Comparison of ENCODE assay signal across 19 cellular contexts in genomic region chr15:59680346-59680745, GRCh38. TPM values are rescaled to one million over a fixed set of nuclear protein-coding genes. Genes with fewer than 3 reads are reported as not detected.
DNase-seq lines count a peak whose midpoint lies in the region; ATAC-seq and TF ChIP-seq lines count a peak whose summit lies in the region.
"Had no signal": no experiment of that assay in that cellular context is flagged by ENCODE, and none has a peak within 500 bp of the region (broad histone marks: within the 10 kb centered on the region; RNA-seq: fewer than 3 reads in every experiment).

No MANE protein-coding gene starts in this region.

- H3K36me3 Mint-ChIP-seq in activated naive CD4-positive, alpha-beta T cell treated with anti-CD3 and anti-CD28 coated beads, Interleukin-2, amount 10 ng/mL, durations not matched to agents 7 days and 5 days: peaks cover 53% of the 10 kb centered on the region
- H3K36me3 Mint-ChIP-seq in activated naive CD4-positive, alpha-beta T cell treated with anti-CD3 and anti-CD28 coated beads for 36 hours (ENCODE audit: low read depth): peaks cover 38% of the 10 kb centered on the region
- H3K36me3 Mint-ChIP-seq in T-helper 17 cell (ENCODE audit: low read depth): peaks cover 2% of the 10 kb centered on the region
- peaks cover 78% of the 10 kb centered on the region for H3K36me3 Mint-ChIP-seq in endodermal cell (ENCODE audit: low read depth)

- no peak overlapping the region for H3K9ac ChIP-seq in endodermal cell (ENCODE audit: extremely low read depth, low read length, poor library complexity, severe bottlenecking)

- 90 to 94% methylated on average over 6 of the region's 6 CpGs for WGBS in endodermal cell (ENCODE audit: insufficient coverage in 1 of 2, insufficient read length in 1 of 2), 2 experiments

- H3K9me3 ChIP-seq in T-helper 17 cell (ENCODE audit: control insufficient read depth, low read length, poor library complexity, severe bottlenecking) (no peaks in the 10 kb centered on the region), endodermal cell (ENCODE audit: control insufficient read depth, low read length) (no peaks in the 10 kb centered on the region)
- H3K9me3 ChIP-seq: BLaER1 treated with 17β-estradiol and CSF1 and Interleukin-3, amounts not matched to agents 10 nM and 100 nM; Caco-2 had no signal

- H3K4me3 Mint-ChIP-seq in activated naive CD4-positive, alpha-beta T cell treated with anti-CD3 and anti-CD28 coated beads, Interleukin-2, amount 10 ng/mL, durations not matched to agents 7 days and 5 days: no peak overlapping the region
- H3K4me3 Mint-ChIP-seq in activated naive CD4-positive, alpha-beta T cell treated with anti-CD3 and anti-CD28 coated beads for 36 hours: no peak overlapping the region
- no peak overlapping the region for H3K4me3 Mint-ChIP-seq in T-helper 17 cell
- H3K4me3 Mint-ChIP-seq in endodermal cell: no peak overlapping the region
- H3K4me3 Mint-ChIP-seq: B cell; CD4-positive, alpha-beta T cell; CD8-positive, alpha-beta T cell had no signal

- peaks cover 96% of the 10 kb centered on the region for H3K36me3 ChIP-seq in endodermal cell (ENCODE audit: control insufficient read depth, insufficient read depth, low read length)

- no peak overlapping the region for H3K4me3 ChIP-seq in endodermal cell (ENCODE audit: low read length)
- H3K4me3 ChIP-seq: BLaER1 treated with 17β-estradiol and CSF1 and Interleukin-3, amounts not matched to agents 10 nM and 100 nM had no signal

- no peak for ATAC-seq in T-helper 17 cell
- ATAC-seq in HG02763 (IDR thresholded peaks at IDR 0.05; ENCODE audit: unreplicated experiment): no peak
- ATAC-seq: CD8-positive, alpha-beta T cell had no signal

- TF ChIP-seq CTCF in endodermal cell (conservative IDR thresholded peaks at IDR 0.05): no peak

- no peaks in the 10 kb centered on the region for H3K27me3 ChIP-seq in endodermal cell (ENCODE audit: control insufficient read depth, insufficient read depth, low read length, poor library complexity, severe bottlenecking)
- H3K27me3 ChIP-seq: BLaER1 treated with 17β-estradiol and CSF1 and Interleukin-3, amounts not matched to agents 10 nM and 100 nM had no signal

- peak overlapping the region; percentile 38 for H3K27ac Mint-ChIP-seq in activated naive CD4-positive, alpha-beta T cell treated with anti-CD3 and anti-CD28 coated beads, Interleukin-2, amount 10 ng/mL, durations not matched to agents 7 days and 5 days
- no peak overlapping the region for H3K27ac Mint-ChIP-seq in activated naive CD4-positive, alpha-beta T cell treated with anti-CD3 and anti-CD28 coated beads for 36 hours
- H3K27ac Mint-ChIP-seq in T-helper 17 cell: peak overlapping the region; percentile 74
- peak overlapping the region; percentile 58 for H3K27ac Mint-ChIP-seq in endodermal cell
- H3K27ac Mint-ChIP-seq: B cell; CD4-positive, alpha-beta T cell; CD8-positive, alpha-beta T cell had no signal

- H3K4me1 ChIP-seq in endodermal cell (ENCODE audit: control insufficient read depth, insufficient read depth, low read length): peaks cover 6% of the 10 kb centered on the region
- H3K4me1 ChIP-seq: Caco-2 had no signal

- H3K27me3 Mint-ChIP-seq in activated naive CD4-positive, alpha-beta T cell treated with anti-CD3 and anti-CD28 coated beads, Interleukin-2, amount 10 ng/mL, durations not matched to agents 7 days and 5 days: no peaks in the 10 kb centered on the region
- H3K27me3 Mint-ChIP-seq in activated naive CD4-positive, alpha-beta T cell treated with anti-CD3 and anti-CD28 coated beads for 36 hours (ENCODE audit: low read depth): no peaks in the 10 kb centered on the region
- H3K27me3 Mint-ChIP-seq in T-helper 17 cell: no peaks in the 10 kb centered on the region
- H3K27me3 Mint-ChIP-seq in endodermal cell (ENCODE audit: insufficient read depth): no peaks in the 10 kb centered on the region
- H3K27me3 Mint-ChIP-seq: B cell; CD4-positive, alpha-beta T cell had no signal

- H3K27ac ChIP-seq in endodermal cell (ENCODE audit: low read depth, low read length): no peak overlapping the region
- H3K27ac ChIP-seq: 22Rv1; BLaER1 treated with 17β-estradiol and CSF1 and Interleukin-3, amounts not matched to agents 10 nM and 100 nM; C4-2B had no signal

- DNase-seq in activated naive CD4-positive, alpha-beta T cell treated with anti-CD3 and anti-CD28 coated beads, Interleukin-2, amount 10 ng/mL, durations not matched to agents 7 days and 5 days: no peak
- no peak for DNase-seq in activated naive CD4-positive, alpha-beta T cell treated with anti-CD3 and anti-CD28 coated beads for 36 hours
- no peak for DNase-seq in T-helper 17 cell
- no peak for DNase-seq in endodermal cell
- no peak for DNase-seq in SW 1271 (lab: John Stamatoyannopoulos, UW)
- DNase-seq in NAMALWA (ENCODE audit: low spot score): no peak
- DNase-seq: ACHN; AML-193; Caco-2; Calu3; CD4-positive, alpha-beta T cell; CD8-positive, alpha-beta T cell; DMS79 treated with DMSO at 0.1 percent for 48 hours; GF-D8 had no signal

- H3K9me3 Mint-ChIP-seq in activated naive CD4-positive, alpha-beta T cell treated with anti-CD3 and anti-CD28 coated beads, Interleukin-2, amount 10 ng/mL, durations not matched to agents 7 days and 5 days: no peaks in the 10 kb centered on the region
- H3K9me3 Mint-ChIP-seq in activated naive CD4-positive, alpha-beta T cell treated with anti-CD3 and anti-CD28 coated beads for 36 hours: no peaks in the 10 kb centered on the region
- H3K9me3 Mint-ChIP-seq in endodermal cell: no peaks in the 10 kb centered on the region
- H3K9me3 Mint-ChIP-seq: CD4-positive, alpha-beta T cell; CD8-positive, alpha-beta T cell had no signal

- intact Hi-C loops in activated naive CD4-positive, alpha-beta T cell treated with anti-CD3 and anti-CD28 coated beads for 36 hours (cut with micrococcal nuclease): loop anchor here (10.0 kb wide), 1 partner anchor 864 kb away; no protein-coding TSS in a partner anchor

- H3K4me1 Mint-ChIP-seq in activated naive CD4-positive, alpha-beta T cell treated with anti-CD3 and anti-CD28 coated beads, Interleukin-2, amount 10 ng/mL, durations not matched to agents 7 days and 5 days: peaks cover 29% of the 10 kb centered on the region
- peaks cover 26% of the 10 kb centered on the region for H3K4me1 Mint-ChIP-seq in activated naive CD4-positive, alpha-beta T cell treated with anti-CD3 and anti-CD28 coated beads for 36 hours (ENCODE audit: low read depth)
- H3K4me1 Mint-ChIP-seq in T-helper 17 cell: peaks cover 19% of the 10 kb centered on the region
- peaks cover 8% of the 10 kb centered on the region for H3K4me1 Mint-ChIP-seq in endodermal cell

- CTCF ChIA-PET in activated naive CD4-positive, alpha-beta T cell treated with anti-CD3 and anti-CD28 coated beads, Interleukin-2, amount 10 ng/mL, durations not matched to agents 7 days and 5 days (lab: Charles Lee): interaction anchor here (0.7 to 1.1 kb wide), 2 partner anchors 19 to 386 kb away, joined by 3 to 5 read pairs; no protein-coding TSS in a partner anchor
- CTCF ChIA-PET in activated naive CD4-positive, alpha-beta T cell treated with anti-CD3 and anti-CD28 coated beads for 36 hours (lab: Charles Lee): no interaction called here

RNA-seq across cellular contexts. Expression of gene BNIP2, which starts 8.8 kb away (rescaled TPM):
- total RNA-seq in activated naive CD4-positive, alpha-beta T cell treated with anti-CD3 and anti-CD28 coated beads for 36 hours: 10 to 100 TPM; 44.2 to 44.7 TPM
- 10 to 100 TPM; 80.1 to 97.3 TPM for total RNA-seq in T-helper 17 cell
- 10 to 100 TPM; 52.3 to 52.6 TPM for total RNA-seq in endodermal cell
- 34.7 TPM for polyA plus RNA-seq in endodermal cell (2013, experiment 1 of 2)
- polyA plus RNA-seq in endodermal cell (2013, experiment 2 of 2): 30.8 TPM

RNA-seq across cellular contexts. Expression of gene GTF2A2, which starts 23.0 kb away (rescaled TPM):
- total RNA-seq in activated naive CD4-positive, alpha-beta T cell treated with anti-CD3 and anti-CD28 coated beads for 36 hours: 100 to 1,000 TPM; 146 to 155 TPM
- total RNA-seq in T-helper 17 cell (10 to 100 TPM; 48.0 to 57.2 TPM), endodermal cell (100 to 1,000 TPM; 168 to 246 TPM)
- polyA plus RNA-seq in endodermal cell (2013, experiment 1 of 2): 152 TPM
- polyA plus RNA-seq in endodermal cell (2013, experiment 2 of 2): 160 TPM
